In the genomic region with DNA sequence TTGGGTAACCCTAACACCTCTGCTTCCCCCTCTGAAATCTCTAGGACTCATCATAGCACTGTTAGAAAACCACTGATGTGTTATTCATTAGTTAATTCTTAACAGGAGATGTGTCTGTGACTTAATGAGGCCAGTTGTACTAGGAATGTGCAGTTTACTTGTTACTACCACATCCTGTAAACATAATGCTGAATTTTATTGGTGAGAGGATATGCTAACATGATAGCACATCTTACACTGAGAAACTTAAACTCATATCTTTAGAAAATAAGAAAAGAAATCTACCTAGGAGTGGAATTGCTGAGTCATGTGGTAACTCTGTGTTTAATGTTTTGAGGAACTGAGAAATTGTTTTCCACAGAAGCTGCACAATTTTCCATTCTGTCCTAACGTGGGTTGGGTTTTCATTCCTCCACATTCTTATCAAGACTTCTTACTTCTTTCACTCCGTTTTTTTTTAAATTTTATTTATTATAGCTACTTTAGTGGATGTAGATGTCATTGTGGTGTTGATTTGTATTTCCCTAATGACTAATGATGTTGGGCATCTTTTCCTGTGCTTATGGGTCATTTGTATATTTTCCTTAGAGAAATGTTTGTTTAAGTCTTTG, we compare ENCODE assay signal across 9 cellular contexts. TPM values are rescaled to one million over a fixed set of nuclear protein-coding genes. Genes with fewer than 3 reads are reported as not detected.
DNase-seq lines count a peak whose midpoint lies in the region; TF ChIP-seq lines count a peak whose summit lies in the region.
"Had no signal": no experiment of that assay in that cellular context is flagged by ENCODE, and none has a peak within 500 bp of the region (broad histone marks: within the 10 kb centered on the region; RNA-seq: fewer than 3 reads in every experiment).

No MANE protein-coding gene starts in this region.

- H3K9ac ChIP-seq in HUES6 (ENCODE audit: low read length): no peak overlapping the region

- H3K9me3 ChIP-seq in HUES6 (ENCODE audit: control insufficient read depth, insufficient read depth, low read depth, low read length): no peaks in the 10 kb centered on the region

- H3K4me1 Mint-ChIP-seq in activated T-cell treated with anti-CD3 and anti-CD28 coated beads, Interleukin-2, amount 50 U/mL, for 24 hours (ENCODE audit: low read depth): peaks cover 28% of the 10 kb centered on the region
- H3K4me1 Mint-ChIP-seq in chondrocyte (ENCODE audit: low read depth): peaks cover 42% of the 10 kb centered on the region

- H3K27ac Mint-ChIP-seq in activated T-cell treated with anti-CD3 and anti-CD28 coated beads, Interleukin-2, amount 50 U/mL, for 24 hours: peak overlapping the region; percentile 90
- H3K27ac Mint-ChIP-seq in chondrocyte (ENCODE audit: unreplicated experiment): peak overlapping the region; percentile 84
- H3K27ac Mint-ChIP-seq: CD4-positive, CD25-positive, alpha-beta regulatory T cell had no signal

- peak overlapping the region; percentile 50 for H3K4me3 Mint-ChIP-seq in activated T-cell treated with anti-CD3 and anti-CD28 coated beads, Interleukin-2, amount 50 U/mL, for 24 hours
- H3K4me3 Mint-ChIP-seq in chondrocyte (ENCODE audit: unreplicated experiment): no peak overlapping the region
- H3K4me3 Mint-ChIP-seq: CD4-positive, CD25-positive, alpha-beta regulatory T cell had no signal

- peak overlapping the region; percentile 7; the same call in 1 of the 2 replicates for H3K27ac ChIP-seq in HUES6 (ENCODE audit: low read depth, low read length)

- H3K27me3 ChIP-seq in HUES6 (ENCODE audit: control insufficient read depth, insufficient read depth, low read length): no peaks in the 10 kb centered on the region

- peaks cover 2% of the 10 kb centered on the region for H3K9me3 Mint-ChIP-seq in activated T-cell treated with anti-CD3 and anti-CD28 coated beads, Interleukin-2, amount 50 U/mL, for 24 hours
- H3K9me3 Mint-ChIP-seq in chondrocyte (ENCODE audit: low read depth): peaks cover 2% of the 10 kb centered on the region

- peaks cover 80% of the 10 kb centered on the region for H3K36me3 Mint-ChIP-seq in activated T-cell treated with anti-CD3 and anti-CD28 coated beads, Interleukin-2, amount 50 U/mL, for 24 hours (ENCODE audit: low read depth)
- H3K36me3 Mint-ChIP-seq in chondrocyte (ENCODE audit: low read depth): peaks cover 25% of the 10 kb centered on the region

- H3K4me3 ChIP-seq in HUES6 (ENCODE audit: low read depth, low read length): no peak overlapping the region

- H3K4me1 ChIP-seq in HUES6 (ENCODE audit: control insufficient read depth, insufficient read depth, low read length): no peaks in the 10 kb centered on the region

- H3K36me3 ChIP-seq in HUES6 (ENCODE audit: control insufficient read depth, insufficient read depth, low read length): peaks cover 36% of the 10 kb centered on the region

- H3K27me3 Mint-ChIP-seq in activated T-cell treated with anti-CD3 and anti-CD28 coated beads, Interleukin-2, amount 50 U/mL, for 24 hours: no peaks in the 10 kb centered on the region
- no peaks in the 10 kb centered on the region for H3K27me3 Mint-ChIP-seq in chondrocyte (ENCODE audit: low read depth)
- H3K27me3 Mint-ChIP-seq: CD4-positive, CD25-positive, alpha-beta regulatory T cell had no signal

- TF ChIP-seq CTCF in chondrocyte (IDR thresholded peaks at IDR 0.05): no peak

- no peak for DNase-seq in activated T-cell treated with anti-CD3 and anti-CD28 coated beads, Interleukin-2, amount 50 U/mL, for 24 hours
- DNase-seq in activated T-cell treated with anti-CD3 and anti-CD28 coated beads for 4 hours (no peak), chondrocyte (ENCODE audit: low spot score) (no peak), stromal cell of bone marrow (ENCODE audit: low read depth) (peak; percentile 18), NCI-H128 (lab: John Stamatoyannopoulos, UW; ENCODE audit: unreplicated experiment) (no peak), hepatic stellate cell (ENCODE audit: low spot score) (no peak)
- DNase-seq in activated CD4-positive, alpha-beta T cell treated with anti-CD3 and anti-CD28 coated beads, Interleukin-2, amount 50 U/mL, for 48 hours: no peak

RNA-seq across cellular contexts. Expression of a gene that starts 33.7 kb away (rescaled TPM):
- 63.2 to 97.1 TPM (median 64.2 TPM) in 3 replicates for total RNA-seq in chondrocyte

RNA-seq across cellular contexts. Expression of a gene that starts 34.1 kb away (rescaled TPM):
- 5.1 to 10.7 TPM (median 6.1 TPM) in 3 replicates for total RNA-seq in chondrocyte

RNA-seq across cellular contexts. Expression of a gene that starts 36.2 kb away (rescaled TPM):
- 9.6 to 16.2 TPM (median 11.4 TPM) in 3 replicates for total RNA-seq in chondrocyte
